ENCODE assay signal across 19 cellular contexts in the genomic region with DNA sequence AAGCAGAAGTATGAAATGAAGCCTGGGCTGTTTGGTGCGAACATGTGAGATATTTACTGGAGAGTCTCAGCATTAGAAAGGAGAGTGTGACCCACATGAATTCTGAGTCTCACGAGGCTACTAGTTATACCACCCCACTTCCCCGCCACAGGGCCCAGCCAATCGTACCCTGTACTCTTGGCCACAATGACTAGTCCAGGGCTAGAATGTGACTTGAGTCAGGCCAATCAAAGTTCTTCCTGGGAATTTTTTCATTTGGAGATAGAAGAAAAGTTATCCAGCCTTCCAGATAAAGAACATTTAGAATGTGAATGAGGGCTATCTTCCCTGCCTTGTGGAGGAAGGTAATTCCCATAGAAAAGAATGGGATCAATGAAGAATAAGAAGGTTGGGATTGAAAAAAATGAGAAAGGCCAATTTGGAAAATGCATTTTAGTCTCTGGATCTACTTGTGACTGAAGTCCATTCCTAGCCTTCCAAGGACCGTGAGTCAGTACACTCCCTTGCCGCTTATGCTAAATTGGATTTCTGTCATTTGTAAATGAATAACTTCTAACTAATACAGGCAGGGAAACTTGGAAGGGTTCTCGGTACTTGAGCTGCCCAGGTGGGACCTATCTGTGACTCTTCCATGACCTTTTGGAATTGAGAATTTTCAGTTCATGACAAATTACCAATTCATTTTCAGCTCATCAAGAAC. TPM values are rescaled to one million over a fixed set of nuclear protein-coding genes. Genes with fewer than 3 reads are reported as not detected.
"Had no signal": no experiment of that assay in that cellular context is flagged by ENCODE, and none has a peak within 500 bp of the region (broad histone marks: within the 10 kb centered on the region; RNA-seq: fewer than 3 reads in every experiment).

No MANE protein-coding gene starts in this region.

- ATAC-seq: activated naive CD4-positive, alpha-beta T cell treated with anti-CD3 and anti-CD28 coated beads, Interleukin-2, amount 50 U/mL, for 72 hours; activated T-cell treated with anti-CD3 and anti-CD28 coated beads, Interleukin-2, amount 50 U/mL, for 72 hours; foreskin keratinocyte; stimulated activated memory B cell treated with anti-CD40 and anti-IgM and Interleukin-4, amounts not matched to agents 10 μg/mL and 1 μg/mL and 100 μg/mL, for 72 hours; WTC11 had no signal

- H3K36me3 Mint-ChIP-seq: activated naive CD4-positive, alpha-beta T cell treated with anti-CD3 and anti-CD28 coated beads, Interleukin-2, amount 50 U/mL, for 72 hours; brain; stimulated activated memory B cell treated with anti-CD40 and anti-IgM and Interleukin-4, amounts not matched to agents 10 μg/mL and 1 μg/mL and 100 μg/mL, for 72 hours; WTC11 had no signal

- H3K27ac Mint-ChIP-seq: activated naive CD4-positive, alpha-beta T cell treated with anti-CD3 and anti-CD28 coated beads, Interleukin-2, amount 50 U/mL, for 72 hours; activated T-cell treated with anti-CD3 and anti-CD28 coated beads, Interleukin-2, amount 50 U/mL, for 72 hours; brain; nephron progenitor cell; stimulated activated memory B cell treated with anti-CD40 and anti-IgM and Interleukin-4, amounts not matched to agents 10 μg/mL and 1 μg/mL and 100 μg/mL, for 72 hours; WTC11 had no signal

- H3K9me3 Mint-ChIP-seq: activated naive CD4-positive, alpha-beta T cell treated with anti-CD3 and anti-CD28 coated beads, Interleukin-2, amount 50 U/mL, for 72 hours; activated T-cell treated with anti-CD3 and anti-CD28 coated beads, Interleukin-2, amount 50 U/mL, for 72 hours; brain; central memory CD8-positive, alpha-beta T cell; nephron progenitor cell; stimulated activated memory B cell treated with anti-CD40 and anti-IgM and Interleukin-4, amounts not matched to agents 10 μg/mL and 1 μg/mL and 100 μg/mL, for 72 hours; WTC11 had no signal

- DNase-seq: activated CD4-positive, alpha-beta T cell treated with anti-CD3 and anti-CD28 coated beads for 48 hours; activated CD8-positive, alpha-beta memory T cell treated with anti-CD3 and anti-CD28 coated beads, Interleukin-2, amount 50 U/mL, for 48 hours; activated gamma-delta T cell; activated T-cell treated with anti-CD3 and anti-CD28 coated beads, Interleukin-2, amount 50 U/mL, for 72 hours; amygdala; cortex of kidney; effector CD8-positive, alpha-beta T cell; foreskin keratinocyte; left ventricle myocardium inferior; mesenchymal stem cell; nephron progenitor cell; stimulated activated CD4-positive, alpha-beta T cell treated with anti-CD3 and anti-CD28 coated beads, Interleukin-2, amount 100 ng/mL, for 48 hours; T-helper 2 cell; thyroid gland had no signal

- H3K4me1 ChIP-seq: foreskin keratinocyte, left ventricle myocardium inferior had no signal

- H3K27ac ChIP-seq: foreskin keratinocyte, left ventricle myocardium inferior, thyroid gland had no signal

- H3K27me3 ChIP-seq: thyroid gland had no signal

- H3K4me3 Mint-ChIP-seq: activated T-cell treated with anti-CD3 and anti-CD28 coated beads, Interleukin-2, amount 50 U/mL, for 72 hours; brain; central memory CD8-positive, alpha-beta T cell; nephron progenitor cell; stimulated activated memory B cell treated with anti-CD40 and anti-IgM and Interleukin-4, amounts not matched to agents 10 μg/mL and 1 μg/mL and 100 μg/mL, for 72 hours; WTC11 had no signal

- H3K9me3 ChIP-seq: left ventricle myocardium inferior, thyroid gland had no signal

- H3K4me1 Mint-ChIP-seq: brain; central memory CD8-positive, alpha-beta T cell had no signal

- H3K4me3 ChIP-seq: left ventricle myocardium inferior, thyroid gland had no signal

- H3K36me3 ChIP-seq: left ventricle myocardium inferior, thyroid gland had no signal

RNA-seq across cellular contexts. Expression of a gene that starts 12.3 kb away (rescaled TPM):
- total RNA-seq: foreskin keratinocyte had no signal
- polyA plus RNA-seq: foreskin keratinocyte had no signal
